In the genomic region with DNA sequence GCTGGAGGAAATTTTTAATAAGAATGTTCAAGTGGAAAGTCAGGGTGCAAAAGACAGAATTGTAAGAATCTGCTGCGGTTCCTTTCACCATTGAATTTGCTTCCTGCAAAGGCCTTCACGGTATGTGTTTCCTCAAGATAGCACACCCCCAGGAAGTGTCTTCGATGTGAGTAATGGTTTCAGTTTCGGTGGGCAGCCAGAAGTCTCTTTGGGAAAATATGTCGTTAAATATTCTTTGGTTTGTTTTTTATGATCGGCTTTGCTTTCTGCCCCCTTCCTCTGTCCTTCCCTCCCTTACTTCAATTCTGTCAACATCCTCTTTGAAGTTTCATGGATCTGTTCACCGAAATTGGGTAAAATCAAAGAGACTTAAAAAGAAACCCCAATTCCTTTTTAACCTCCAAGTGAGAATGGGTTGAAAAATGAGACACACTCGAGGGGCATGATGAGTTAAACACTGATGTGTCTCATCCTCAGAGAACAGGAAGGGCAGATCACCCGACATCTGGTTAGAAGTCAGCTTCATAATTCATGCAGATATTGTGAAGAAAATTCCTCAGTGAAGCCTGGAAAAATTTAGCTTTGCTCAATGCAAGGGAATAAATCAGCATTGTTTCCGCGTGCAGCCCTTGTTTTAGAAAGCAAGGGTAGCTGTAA, we compare ENCODE assay signal across 8 cellular contexts.
DNase-seq lines count a peak whose midpoint lies in the region; ATAC-seq and TF ChIP-seq lines count a peak whose summit lies in the region.

No MANE protein-coding gene starts in this region.

- ATAC-seq in GM18867 (IDR thresholded peaks at IDR 0.05; ENCODE audit: unreplicated experiment): peak; percentile 56
- ATAC-seq in naive B cell (ENCODE audit: low read depth in 2 of 2): peak; percentile 52 to 66
- no peak for ATAC-seq in HG03025 (IDR thresholded peaks at IDR 0.05; ENCODE audit: low FRiP score, unreplicated experiment)
- no peak for ATAC-seq in HG03135 (IDR thresholded peaks at IDR 0.05; ENCODE audit: unreplicated experiment)
- ATAC-seq in GM21786 (IDR thresholded peaks at IDR 0.05; ENCODE audit: unreplicated experiment): no peak

- H3K9me3 Mint-ChIP-seq in naive B cell: no peaks in the 10 kb centered on the region
- H3K9me3 Mint-ChIP-seq in progenitor cell of endocrine pancreas (ENCODE audit: low read depth): no peaks in the 10 kb centered on the region

- peaks cover 0 to 21% (median 8%) of the 10 kb centered on the region in 3 donors for H3K27me3 Mint-ChIP-seq in naive B cell
- peaks cover 52% of the 10 kb centered on the region for H3K27me3 Mint-ChIP-seq in progenitor cell of endocrine pancreas

- H3K4me3 Mint-ChIP-seq in naive B cell (peak overlapping the region; percentile 29 to 86 (median 84)), progenitor cell of endocrine pancreas (ENCODE audit: low read depth) (no peak overlapping the region)

- TF ChIP-seq CTCF in progenitor cell of endocrine pancreas (IDR thresholded peaks at IDR 0.05; ENCODE audit: unreplicated experiment): no peak

- DNase-seq in Jurkat, Clone E6-1 (ENCODE audit: low read depth, low spot score): peak; percentile 80
- peak; percentile 24 for DNase-seq in amniotic stem cell (lab: John Stamatoyannopoulos, UW)
- DNase-seq in naive B cell: peak; percentile 7
- DNase-seq in progenitor cell of endocrine pancreas (ENCODE audit: low spot score, unreplicated experiment): no peak

- no peaks in the 10 kb centered on the region for H3K36me3 Mint-ChIP-seq in naive B cell
- no peaks in the 10 kb centered on the region for H3K36me3 Mint-ChIP-seq in progenitor cell of endocrine pancreas (ENCODE audit: insufficient read depth)

- H3K27ac Mint-ChIP-seq in naive B cell: peak overlapping the region in 4 of 6 donors; percentile 21 to 89 (median 87)
- no peak overlapping the region for H3K27ac Mint-ChIP-seq in progenitor cell of endocrine pancreas

- H3K4me1 Mint-ChIP-seq in naive B cell (peaks cover 14 to 24% (median 20%) of the 10 kb centered on the region in 3 donors), progenitor cell of endocrine pancreas (ENCODE audit: low read depth) (peaks cover 11% of the 10 kb centered on the region)

- peak overlapping the region; percentile 37 for H3K4me3 ChIP-seq in Jurkat, Clone E6-1 (ENCODE audit: low read length)

Comparison
In these comparisons a context has a peak if more than half of its experiments do, and no peak if none do; other contexts are left out.
1. ATAC-seq: peak in GM18867 (single experiment) and naive B cell (2 of 2); none in HG03025 (single experiment), HG03135 (single experiment) and GM21786 (single experiment).